27 cellular contexts compared by ENCODE assay signal in genomic region chr2:47551800-47552525, GRCh38. TPM values are rescaled to one million over a fixed set of nuclear protein-coding genes. Genes with fewer than 3 reads are reported as not detected.
"Had no signal": no experiment of that assay in that cellular context is flagged by ENCODE, and none has a peak within 500 bp of the region (broad histone marks: within the 10 kb centered on the region; RNA-seq: fewer than 3 reads in every experiment).

No MANE protein-coding gene starts in this region.

- H3K27ac Mint-ChIP-seq: activated CD8-positive, alpha-beta T cell treated with anti-CD3 and anti-CD28 coated beads, Interleukin-2, amount 10 ng/mL, durations not matched to agents 7 days and 5 days; activated naive CD4-positive, alpha-beta T cell treated with anti-CD3 and anti-CD28 coated beads, Interleukin-2, amount 50 U/mL, for 24 hours; activated T-cell treated with anti-CD3 and anti-CD28 coated beads, Interleukin-2, amount 50 U/mL, for 24 hours; activated T-helper 1 cell treated with anti-CD3 and anti-CD28 coated beads, Interleukin-12 subunit alpha, Interleukin-12 subunit beta, Interleukin-2, Interleukin-4 antibody, amounts not matched to agents 30 ng/mL and 10 ng/mL and 1 ng/mL, durations not matched to agents 14 hours and 24 hours and 36 hours; T-helper 1 cell treated with Interleukin-12 subunit alpha and Interleukin-12 subunit beta and Interleukin-4 antibody, amounts not matched to agents 30 μg/mL and 1 μg/mL, for 36 hours had no signal

- H3K4me3 Mint-ChIP-seq: activated CD8-positive, alpha-beta T cell treated with anti-CD3 and anti-CD28 coated beads, Interleukin-2, amount 10 ng/mL, durations not matched to agents 7 days and 5 days; activated naive CD4-positive, alpha-beta T cell treated with anti-CD3 and anti-CD28 coated beads, Interleukin-2, amount 50 U/mL, for 24 hours; activated T-cell treated with anti-CD3 and anti-CD28 coated beads, Interleukin-2, amount 50 U/mL, for 24 hours; activated T-helper 1 cell treated with anti-CD3 and anti-CD28 coated beads, Interleukin-12 subunit alpha, Interleukin-12 subunit beta, Interleukin-2, Interleukin-4 antibody, amounts not matched to agents 30 ng/mL and 10 ng/mL and 1 ng/mL, durations not matched to agents 14 hours and 24 hours and 36 hours; T-helper 1 cell treated with Interleukin-12 subunit alpha and Interleukin-12 subunit beta and Interleukin-4 antibody, amounts not matched to agents 30 μg/mL and 1 μg/mL, for 36 hours had no signal

- H3K4me1 Mint-ChIP-seq: activated naive CD4-positive, alpha-beta T cell treated with anti-CD3 and anti-CD28 coated beads, Interleukin-2, amount 50 U/mL, for 24 hours had no signal

- H3K27me3 ChIP-seq: breast epithelium, MG63 had no signal

- H3K27ac ChIP-seq: breast epithelium, SJSA1 had no signal

- H3K9me3 ChIP-seq: MG63, SJSA1 had no signal

- H3K36me3 ChIP-seq: breast epithelium, MG63, SJSA1 had no signal

- H3K4me3 ChIP-seq: breast epithelium, MG63, SJSA1 had no signal

- ATAC-seq: activated CD8-positive, alpha-beta T cell treated with anti-CD3 and anti-CD28 coated beads, Interleukin-2, amount 10 ng/mL, durations not matched to agents 7 days and 5 days; SK-N-SH treated with all-trans-retinoic acid at 6 μM for 48 hours had no signal

- FAIRE-seq: RCC 7860 had no signal

- DNase-seq: activated CD4-positive, alpha-beta T cell treated with anti-CD3 and anti-CD28 coated beads for 48 hours; activated CD4-positive, alpha-beta T cell treated with anti-CD3 and anti-CD28 coated beads, Interleukin-2, amount 50 U/mL, for 4 hours; activated CD4-positive, CD25-positive, alpha-beta regulatory T cell treated with anti-CD3 and anti-CD28 coated beads, Interleukin-2, amount 50 U/mL, for 72 hours; activated CD8-positive, alpha-beta T cell treated with anti-CD3 and anti-CD28 coated beads, Interleukin-2, amount 10 ng/mL, durations not matched to agents 7 days and 5 days; activated effector memory CD4-positive, alpha-beta T cell treated with Interleukin-2 at 50 U/mL for 16 hours; activated naive CD4-positive, alpha-beta T cell; activated T-cell treated with anti-CD3 and anti-CD28 coated beads, Interleukin-2, amount 50 U/mL, for 24 hours; aorta; central memory CD4-positive, alpha-beta T cell; MG63; MV-4-11; NCI-H1092 treated with DMSO at 0.1 percent for 48 hours; NCI-H1417 treated with DMSO at 0.1 percent for 48 hours; NCI-H1694 treated with DMSO at 0.1 percent for 48 hours; NCI-H2029 treated with DMSO at 0.1 percent for 48 hours; NCI-H345; NCI-H510A; NCI-H69; SHP77 had no signal

- H3K4me1 ChIP-seq: breast epithelium, SJSA1 had no signal

RNA-seq across cellular contexts. Expression of gene KCNK12, which starts 18.8 kb away (rescaled TPM):
- total RNA-seq: breast epithelium, LHCN-M2, SJSA1 had no signal
- polyA plus RNA-seq: aorta had no signal
